24 cellular contexts compared by ENCODE assay signal in the genomic region with DNA sequence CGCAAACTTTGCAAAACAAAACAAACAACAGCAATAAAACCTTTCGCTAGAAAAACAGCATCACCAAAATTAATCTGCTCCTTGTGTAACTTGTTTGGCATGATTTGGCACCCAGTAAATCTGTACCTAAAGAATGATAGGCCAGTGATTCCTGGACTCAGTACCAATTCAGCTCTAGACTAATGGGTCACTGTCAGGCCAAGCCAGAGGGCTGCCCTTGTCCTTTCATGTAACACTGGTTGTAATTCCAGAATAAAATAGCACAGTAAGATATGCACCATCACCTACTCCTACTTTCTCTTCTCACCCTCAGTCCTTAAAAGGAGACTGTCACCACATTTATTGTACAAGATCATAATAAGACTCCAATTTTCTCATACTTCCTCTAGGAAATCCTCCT.
DNase-seq lines count a peak whose midpoint lies in the region; ATAC-seq and TF ChIP-seq lines count a peak whose summit lies in the region.
"Had no signal": no experiment of that assay in that cellular context is flagged by ENCODE, and none has a peak within 500 bp of the region (broad histone marks: within the 10 kb centered on the region; RNA-seq: fewer than 3 reads in every experiment).

No MANE protein-coding gene starts in this region.

- H3F3A ChIP-seq in neural cell (ENCODE audit: insufficient read depth, low read length, poor library complexity, severe bottlenecking) = peaks cover 3% of the 10 kb centered on the region

- H3K79me2 ChIP-seq in neural cell (replicated peaks; ENCODE audit: insufficient read depth, low read length) = no peaks in the 10 kb centered on the region

- H3K4me3 ChIP-seq in right cardiac atrium (ENCODE audit: low read length) (no peak overlapping the region), neural cell (ENCODE audit: low read length) (no peak overlapping the region), subcutaneous abdominal adipose tissue (ENCODE audit: low read depth in 1 of 5, low read length in 5 of 5) (no peak overlapping the region)
- H3K4me3 ChIP-seq: A549; BLaER1 treated with 17β-estradiol and CSF1 and Interleukin-3, amounts not matched to agents 10 nM and 100 nM; GM12878 had no signal

- ATAC-seq in left ventricle myocardium superior = peak; percentile 50
- no peak for ATAC-seq in right cardiac atrium
- no peak for ATAC-seq in HG03457 (IDR thresholded peaks at IDR 0.05; ENCODE audit: unreplicated experiment)
- ATAC-seq: A549; CD8-positive, alpha-beta T cell; GM12878 had no signal

- H2AFZ ChIP-seq in neural cell (ENCODE audit: low read depth, low read length) = no peak overlapping the region

- H3K27ac ChIP-seq in right cardiac atrium (ENCODE audit: low read length) (no peak overlapping the region), neural cell (ENCODE audit: low read length) (peak overlapping the region; percentile 61), subcutaneous abdominal adipose tissue (ENCODE audit: low read depth, low read length) (peak overlapping the region; percentile 1)
- H3K27ac ChIP-seq: 22Rv1; A549; BLaER1 treated with 17β-estradiol and CSF1 and Interleukin-3, amounts not matched to agents 10 nM and 100 nM; C4-2B had no signal

- 96% methylated on average over 2 of the region's 2 CpGs for WGBS in right cardiac atrium

- TF ChIP-seq RAD21 in neural cell (conservative IDR thresholded peaks at IDR 0.05) = no peak

- H3K36me3 ChIP-seq in neural cell (ENCODE audit: insufficient read depth, low read length) (peaks cover 4% of the 10 kb centered on the region), subcutaneous abdominal adipose tissue (ENCODE audit: control insufficient read depth in 5 of 5, insufficient read depth in 5 of 5, low read length in 5 of 5) (no peaks in the 10 kb centered on the region)
- H3K36me3 ChIP-seq: BLaER1 treated with 17β-estradiol and CSF1 and Interleukin-3, amounts not matched to agents 10 nM and 100 nM had no signal

- H3K4me2 ChIP-seq in neural cell (ENCODE audit: low read length) = no peak overlapping the region
- H3K4me2 ChIP-seq: A549; BLaER1 treated with 17β-estradiol and CSF1 and Interleukin-3, amounts not matched to agents 10 nM and 100 nM had no signal

- no peak overlapping the region for H3K9ac ChIP-seq in neural cell (ENCODE audit: low read length)
- no peak overlapping the region for H3K9ac ChIP-seq in subcutaneous abdominal adipose tissue (ENCODE audit: low read length in 5 of 5)
- H3K9ac ChIP-seq: BLaER1 treated with 17β-estradiol and CSF1 and Interleukin-3, amounts not matched to agents 10 nM and 100 nM had no signal

- no peaks in the 10 kb centered on the region for H3K9me2 ChIP-seq in neural cell (ENCODE audit: insufficient read depth, low read length)

- H3K27me3 ChIP-seq in right cardiac atrium (ENCODE audit: control insufficient read depth, insufficient read depth) = no peaks in the 10 kb centered on the region
- H3K27me3 ChIP-seq in neural cell (ENCODE audit: insufficient read depth, low read depth, low read length) = no peaks in the 10 kb centered on the region
- H3K27me3 ChIP-seq in subcutaneous abdominal adipose tissue (ENCODE audit: control insufficient read depth in 5 of 5, insufficient read depth in 4 of 5, low read length in 5 of 5) = no peaks in the 10 kb centered on the region
- H3K27me3 ChIP-seq: BLaER1 treated with 17β-estradiol and CSF1 and Interleukin-3, amounts not matched to agents 10 nM and 100 nM had no signal

- DNase-seq in left ventricle myocardium superior (no peak), right cardiac atrium (no peak), SIG-M5 (lab: John Stamatoyannopoulos, UW) (no peak), DMS 273 (lab: John Stamatoyannopoulos, UW; ENCODE audit: unreplicated experiment) (no peak)
- DNase-seq: AML-193; Caco-2; Calu3; CD4-positive, alpha-beta T cell; CD8-positive, alpha-beta T cell; DMS 273 treated with DMSO at 0.1 percent for 48 hours; DMS153; DMS53; DMS79; DND-41; EL; GDM1 had no signal

- no peaks in the 10 kb centered on the region for H3K9me3 ChIP-seq in right cardiac atrium (ENCODE audit: control insufficient read depth, low read length)
- H3K9me3 ChIP-seq in neural cell (ENCODE audit: low read length) = peaks cover 4% of the 10 kb centered on the region
- no peaks in the 10 kb centered on the region for H3K9me3 ChIP-seq in subcutaneous abdominal adipose tissue (ENCODE audit: control insufficient read depth in 5 of 5, low read length in 5 of 5)
- H3K9me3 ChIP-seq: Caco-2 had no signal

- no peaks in the 10 kb centered on the region for H4K20me1 ChIP-seq in neural cell (ENCODE audit: insufficient read depth)
- H4K20me1 ChIP-seq: BLaER1 treated with 17β-estradiol and CSF1 and Interleukin-3, amounts not matched to agents 10 nM and 100 nM had no signal

- H3K4me1 ChIP-seq in right cardiac atrium (ENCODE audit: control insufficient read depth, insufficient read depth, low read length) (no peaks in the 10 kb centered on the region), subcutaneous abdominal adipose tissue (ENCODE audit: control insufficient read depth in 5 of 5, insufficient read depth in 5 of 5, low read length in 5 of 5) (peaks cover 0 to 12% (median 6%) of the 10 kb centered on the region in 5 donors)
- H3K4me1 ChIP-seq: A549, Caco-2 had no signal

- intact Hi-C loops in left ventricle myocardium superior (cut with micrococcal nuclease) (no loop called here), right cardiac atrium (cut with DNase I) (no loop called here)

- no peak for TF ChIP-seq CTCF in neural cell (IDR thresholded peaks at IDR 0.05; ENCODE audit: poor library complexity, severe bottlenecking)

- TF ChIP-seq EP300 in neural cell (conservative IDR thresholded peaks at IDR 0.05; ENCODE audit: poor library complexity, severe bottlenecking) = no peak

TF ChIP-seq in neural cell, 6 proteins besides CTCF, POLR2A, EP300 and RAD21:
- TF ChIP-seq EZH2 (IDR thresholded peaks at IDR 0.05; ENCODE audit: borderline replicate concordance, insufficient read depth, low read length, poor library complexity, severe bottlenecking) (no peak), SMC3 (conservative IDR thresholded peaks at IDR 0.05; ENCODE audit: poor library complexity) (no peak), POLR2AphosphoS5 (IDR thresholded peaks at IDR 0.05) (no peak), MXI1 (conservative IDR thresholded peaks at IDR 0.05; ENCODE audit: poor library complexity, severe bottlenecking) (no peak), TAF1 (IDR thresholded peaks at IDR 0.05; ENCODE audit: low read depth) (no peak), REST (IDR thresholded peaks at IDR 0.05; ENCODE audit: borderline replicate concordance) (no peak)
